1 cellular context compared by ENCODE assay signal in the genomic region with DNA sequence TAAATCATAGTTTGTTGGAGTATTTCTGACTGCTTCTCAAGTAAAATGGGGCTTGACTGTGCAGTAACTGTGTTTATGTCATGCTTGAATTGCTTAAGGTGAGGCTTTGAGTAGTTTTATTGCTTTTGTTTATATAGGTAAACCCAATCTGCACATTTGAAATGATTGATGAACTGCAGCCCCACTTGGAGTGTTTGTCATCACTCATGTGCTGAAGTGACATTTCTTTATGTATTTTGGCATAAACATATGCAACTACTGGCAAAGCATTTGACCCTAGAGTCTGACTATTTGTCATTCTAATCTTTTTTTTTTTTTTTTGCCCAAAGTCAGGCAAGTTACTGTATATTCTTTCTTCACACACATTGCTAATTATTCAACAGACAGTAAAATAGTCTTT.
TF ChIP-seq lines count a peak whose summit lies in the region.

No MANE protein-coding gene starts in this region.

TF ChIP-seq in GM23338, 12 proteins besides CTCF, POLR2A, EP300 and RAD21 (continued from another document):
- TF ChIP-seq ZNF462 (CRISPR knock-in tag; IDR thresholded peaks at IDR 0.05) (no peak), EZH2 (IDR thresholded peaks at IDR 0.05; ENCODE audit: low read depth, unreplicated experiment) (no peak)
